In the genomic region with DNA sequence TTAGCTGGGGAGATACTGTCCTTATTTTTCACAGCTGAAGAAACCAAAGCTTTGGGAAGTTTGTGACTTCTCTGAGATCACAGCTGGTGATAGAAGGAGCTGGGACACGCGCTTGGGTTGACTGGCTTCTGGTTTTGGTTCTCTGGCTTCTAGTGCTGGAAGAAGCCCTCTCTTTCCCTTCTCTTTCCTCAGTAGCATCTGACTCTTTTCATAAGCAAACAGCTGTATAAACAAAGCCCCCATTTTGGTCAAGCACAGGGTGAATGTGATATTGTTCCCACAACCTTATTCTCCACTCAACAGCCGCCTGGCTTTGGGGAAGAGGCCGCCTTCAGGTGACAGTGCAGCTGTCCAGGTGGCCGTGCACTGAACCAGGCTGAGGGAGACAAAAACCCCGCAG, we compare ENCODE assay signal across 10 cellular contexts. TPM values are rescaled to one million over a fixed set of nuclear protein-coding genes. Genes with fewer than 3 reads are reported as not detected.
A peak's percentile ranks its signal among the peaks of the same experiment; 100 is the strongest.
DNase-seq lines count a peak whose midpoint lies in the region; ATAC-seq, FAIRE-seq and TF ChIP-seq lines count a peak whose summit lies in the region.
"Had no signal": no experiment of that assay in that cellular context is flagged by ENCODE, and none has a peak within 500 bp of the region (broad histone marks: within the 10 kb centered on the region; RNA-seq: fewer than 3 reads in every experiment).

No MANE protein-coding gene starts in this region.

- H3K27ac ChIP-seq in caudate nucleus (ENCODE audit: low read depth, low read length), result peak overlapping the region; percentile 100
- H3K27ac ChIP-seq in muscle layer of duodenum (ENCODE audit: low read length), result peak overlapping the region; percentile 26
- H3K27ac ChIP-seq in tibial artery, result peak overlapping the region; percentile 64 to 93

- no peaks in the 10 kb centered on the region for H3K4me1 Mint-ChIP-seq in activated T-cell treated with anti-CD3 and anti-CD28 coated beads, Interleukin-2, amount 50 U/mL, for 4 hours (ENCODE audit: low read depth)

- no peak for TF ChIP-seq CTCF in tibial artery (IDR thresholded peaks at IDR 0.05)

- no peak overlapping the region for H3K4me3 Mint-ChIP-seq in activated T-cell treated with anti-CD3 and anti-CD28 coated beads, Interleukin-2, amount 50 U/mL, for 4 hours

- H3K9me3 ChIP-seq in muscle layer of duodenum (ENCODE audit: control insufficient read depth in 1 of 2, low read length in 2 of 2) (no peaks in the 10 kb centered on the region), tibial artery (no peaks in the 10 kb centered on the region)

- DNase-seq in NCI-H2196 (lab: John Stamatoyannopoulos, UW; ENCODE audit: unreplicated experiment) (peak; percentile 34), NCI-H2196 treated with DMSO at 0.1 percent for 48 hours (lab: John Stamatoyannopoulos, UW; ENCODE audit: unreplicated experiment) (no peak), caudate nucleus (lab: John Stamatoyannopoulos, UW) (peak in 2 of 61 donors; percentile 45 to 49), tibial artery (no peak), urothelium cell line (ENCODE audit: low spot score) (no peak)
- no peak for DNase-seq in activated T-cell treated with anti-CD3 and anti-CD28 coated beads, Interleukin-2, amount 50 U/mL, for 4 hours
- DNase-seq: activated CD8-positive, alpha-beta memory T cell treated with anti-CD3 and anti-CD28 coated beads for 24 hours; NCI-H187 had no signal

- H3K4me1 ChIP-seq in muscle layer of duodenum (ENCODE audit: control insufficient read depth in 1 of 2, insufficient read depth in 2 of 2, low read length in 2 of 2) (peaks cover 16 to 21% of the 10 kb centered on the region in 2 donors), tibial artery (peaks cover 7 to 56% (median 46%) of the 10 kb centered on the region in 4 donors)

- H3K27me3 ChIP-seq in muscle layer of duodenum (ENCODE audit: low read depth, low read length) (no peaks in the 10 kb centered on the region), tibial artery (no peaks in the 10 kb centered on the region)

- no peak for ATAC-seq in activated T-cell treated with anti-CD3 and anti-CD28 coated beads, Interleukin-2, amount 50 U/mL, for 4 hours
- ATAC-seq in GM18861 (IDR thresholded peaks at IDR 0.05; ENCODE audit: unreplicated experiment), result no peak

- H3K27me3 Mint-ChIP-seq in activated T-cell treated with anti-CD3 and anti-CD28 coated beads, Interleukin-2, amount 50 U/mL, for 4 hours (ENCODE audit: low read depth), result no peaks in the 10 kb centered on the region

- no peak for FAIRE-seq in urothelium cell line (lab: Jason Lieb, UNC)

- H3K36me3 ChIP-seq in muscle layer of duodenum (ENCODE audit: control insufficient read depth in 1 of 2, insufficient read depth in 2 of 2, low read length in 2 of 2) (peaks cover 27 to 28% of the 10 kb centered on the region in 2 donors), tibial artery (peaks cover 17 to 40% (median 29%) of the 10 kb centered on the region in 3 donors)

- intact Hi-C loops in tibial artery (cut with DNase I; ENCODE audit: low total_unique reads), result no loop called here

- H3K9me3 Mint-ChIP-seq in activated T-cell treated with anti-CD3 and anti-CD28 coated beads, Interleukin-2, amount 50 U/mL, for 4 hours, result no peaks in the 10 kb centered on the region

- no peaks in the 10 kb centered on the region for H3K36me3 Mint-ChIP-seq in activated T-cell treated with anti-CD3 and anti-CD28 coated beads, Interleukin-2, amount 50 U/mL, for 4 hours (ENCODE audit: insufficient read depth)

- H3K4me3 ChIP-seq in muscle layer of duodenum (ENCODE audit: low read depth in 1 of 2, low read length in 2 of 2) (no peak overlapping the region), tibial artery (no peak overlapping the region)

RNA-seq across cellular contexts. Expression of a gene that starts 36.7 kb away (rescaled TPM):
- total RNA-seq in activated T-cell treated with anti-CD3 and anti-CD28 coated beads, Interleukin-2, amount 50 U/mL, for 4 hours, result 10 to 100 TPM; 57.3 to 66.8 (median 59.0) TPM

Comparison
In these comparisons a context has a peak if more than half of its experiments do, and no peak if none do; other contexts are left out.
1. H3K27ac ChIP-seq: peak in every context shown above with its lines; median percentile 100 in caudate nucleus; 78 in tibial artery; 26 in muscle layer of duodenum.